Comparison of ENCODE assay signal across 19 cellular contexts in the genomic region with DNA sequence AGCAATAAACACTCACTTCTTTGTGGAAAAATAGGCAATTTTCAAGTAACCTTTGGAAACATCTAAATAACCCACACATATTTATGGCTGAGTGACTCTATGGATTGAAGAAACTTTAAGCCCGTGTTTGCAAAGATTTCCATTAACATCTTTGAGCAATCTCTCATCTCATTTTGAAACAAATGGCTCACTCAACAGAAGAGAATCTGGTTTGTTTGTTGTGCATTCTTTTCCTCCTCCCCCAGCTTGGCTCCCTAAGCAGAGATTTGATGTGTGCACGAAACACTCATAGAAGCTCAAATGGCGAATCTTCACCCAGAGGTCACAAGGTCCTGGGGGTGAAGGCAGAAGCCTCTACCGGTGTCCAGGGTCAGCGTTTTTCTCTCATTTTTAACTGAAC.
DNase-seq lines count a peak whose midpoint lies in the region; ATAC-seq and TF ChIP-seq lines count a peak whose summit lies in the region.
"Had no signal": no experiment of that assay in that cellular context is flagged by ENCODE, and none has a peak within 500 bp of the region (broad histone marks: within the 10 kb centered on the region; RNA-seq: fewer than 3 reads in every experiment).

No MANE protein-coding gene starts in this region.

- H3K9me3 ChIP-seq in GM23248 (ENCODE audit: low read depth) (no peaks in the 10 kb centered on the region), neural progenitor cell (ENCODE audit: low read depth) (no peaks in the 10 kb centered on the region), esophagus muscularis mucosa (no peaks in the 10 kb centered on the region)

- H3K9me3 Mint-ChIP-seq in neural progenitor cell = no peaks in the 10 kb centered on the region

- H4K20me1 ChIP-seq in GM23248 (ENCODE audit: insufficient read depth) (no peaks in the 10 kb centered on the region), neural progenitor cell (ENCODE audit: low read depth) (no peaks in the 10 kb centered on the region)

- in situ Hi-C loops in GM23248 (cut with MboI) = no loop called here

- no peaks in the 10 kb centered on the region for H3F3A ChIP-seq in GM23248 (ENCODE audit: insufficient read depth)
- H3F3A ChIP-seq in neural progenitor cell (ENCODE audit: low read depth) = no peaks in the 10 kb centered on the region

- H3K4me2 ChIP-seq in GM23248 (ENCODE audit: unreplicated experiment) (peak overlapping the region; percentile 35), neural progenitor cell (peak overlapping the region; percentile 1)

- H3K27me3 Mint-ChIP-seq in neural progenitor cell (ENCODE audit: insufficient read depth, low read depth) = no peaks in the 10 kb centered on the region

- H2AFZ ChIP-seq in GM23248 (peak overlapping the region; percentile 45), neural progenitor cell (replicated peaks) (no peak overlapping the region)

- H3K36me3 Mint-ChIP-seq in neural progenitor cell = no peaks in the 10 kb centered on the region
- H3K36me3 Mint-ChIP-seq: CD4-positive, alpha-beta memory T cell had no signal

- H3K36me3 ChIP-seq in GM23248 (ENCODE audit: low read depth) = no peaks in the 10 kb centered on the region
- no peaks in the 10 kb centered on the region for H3K36me3 ChIP-seq in neural progenitor cell
- H3K36me3 ChIP-seq in esophagus muscularis mucosa = no peaks in the 10 kb centered on the region

- no peaks in the 10 kb centered on the region for H3K79me2 ChIP-seq in GM23248 (ENCODE audit: insufficient read depth)
- H3K79me2 ChIP-seq in neural progenitor cell (ENCODE audit: low read depth) = no peaks in the 10 kb centered on the region

- H3K4me1 ChIP-seq in GM23248 (ENCODE audit: insufficient read depth) (peaks cover 25% of the 10 kb centered on the region), neural progenitor cell (peaks cover 8% of the 10 kb centered on the region), esophagus muscularis mucosa (no peaks in the 10 kb centered on the region)

- DNase-seq in GM23248 = peak; percentile 72
- DNase-seq in amniotic epithelial cell (ENCODE audit: low read depth) = peak; percentile 70
- peak; percentile 78 for DNase-seq in fibroblast of peridontal ligament (ENCODE audit: extremely low read depth)
- no peak for DNase-seq in neural progenitor cell (ENCODE audit: low spot score)
- no peak for DNase-seq in HT-29 (ENCODE audit: low spot score)
- DNase-seq in esophagus muscularis mucosa (ENCODE audit: extremely low spot score) = no peak
- no peak for DNase-seq in activated CD4-positive, alpha-beta T cell treated with anti-CD3 and anti-CD28 coated beads for 1 hour
- DNase-seq: Calu3; CD4-positive, alpha-beta memory T cell; DMS79; KBM-7; NCI-H1436 treated with DMSO at 0.1 percent for 48 hours; NCI-H2081; NCI-H510A treated with DMSO at 0.1 percent for 48 hours had no signal

- H3K4me3 ChIP-seq in GM23248 (no peak overlapping the region), neural progenitor cell (no peak overlapping the region), esophagus muscularis mucosa (no peak overlapping the region)
- H3K4me3 ChIP-seq: SK-N-MC had no signal

- H3K27ac Mint-ChIP-seq in neural progenitor cell = no peak overlapping the region
- H3K27ac Mint-ChIP-seq: CD4-positive, alpha-beta memory T cell had no signal

- H3K9ac ChIP-seq in GM23248 (no peak overlapping the region), neural progenitor cell (no peak overlapping the region)

- TF ChIP-seq POLR2A in esophagus muscularis mucosa (IDR thresholded peaks at IDR 0.05; ENCODE audit: low read depth) = no peak

- 26 to 30% methylated on average over 5 of the region's 5 CpGs for WGBS in GM23248 (ENCODE audit: low coverage in 1 of 2, low lambda C conversion rate in 2 of 2, missing lambda C conversion rate in 2 of 2), 2 experiments
- 83% methylated on average over 5 of the region's 5 CpGs for WGBS in esophagus muscularis mucosa

- no peak for TF ChIP-seq CTCF in neural progenitor cell (IDR thresholded peaks at IDR 0.05)
- no peak for TF ChIP-seq CTCF in esophagus muscularis mucosa (IDR thresholded peaks at IDR 0.05)

- H3K27ac ChIP-seq in GM23248 = peak overlapping the region; percentile 48
- H3K27ac ChIP-seq in neural progenitor cell = no peak overlapping the region
- no peak overlapping the region for H3K27ac ChIP-seq in esophagus muscularis mucosa (replicated peaks in 1 of 4)
- H3K27ac ChIP-seq: SK-N-MC had no signal

- no peak for TF ChIP-seq EP300 in esophagus muscularis mucosa (IDR thresholded peaks at IDR 0.05)

- intact Hi-C loops in esophagus muscularis mucosa (cut with DNase I) = no loop called here

- ATAC-seq in GM21723 (IDR thresholded peaks at IDR 0.05; ENCODE audit: unreplicated experiment) = no peak
- ATAC-seq: HCT116, Panc1, Right ventricle myocardium inferior had no signal

- H3K27me3 ChIP-seq in GM23248 (replicated peaks; ENCODE audit: insufficient read depth) (no peaks in the 10 kb centered on the region), neural progenitor cell (no peaks in the 10 kb centered on the region), esophagus muscularis mucosa (no peaks in the 10 kb centered on the region)

- H3K4me3 Mint-ChIP-seq in neural progenitor cell = no peak overlapping the region
- H3K4me3 Mint-ChIP-seq: CD4-positive, alpha-beta memory T cell had no signal

- H3K9me2 ChIP-seq in GM23248 (ENCODE audit: insufficient read depth) = no peaks in the 10 kb centered on the region

- peaks cover 3% of the 10 kb centered on the region for H3K4me1 Mint-ChIP-seq in neural progenitor cell
- H3K4me1 Mint-ChIP-seq: CD4-positive, alpha-beta memory T cell had no signal

Comparison
In these comparisons a context has a peak if more than half of its experiments do, and no peak if none do; other contexts are left out.
1. DNase-seq: peak in GM23248 (single experiment), amniotic epithelial cell (single experiment) and fibroblast of peridontal ligament (single experiment); none in neural progenitor cell (single experiment), HT-29 (single experiment), esophagus muscularis mucosa (single experiment) and activated CD4-positive, alpha-beta T cell treated with anti-CD3 and anti-CD28 coated beads for 1 hour (single experiment).